8 cellular contexts compared by ENCODE assay signal in genomic region chr12:29782821-29783772, GRCh38. TPM values are rescaled to one million over a fixed set of nuclear protein-coding genes. Genes with fewer than 3 reads are reported as not detected.
A peak's percentile ranks its signal among the peaks of the same experiment; 100 is the strongest.
DNase-seq lines count a peak whose midpoint lies in the region; ATAC-seq and TF ChIP-seq lines count a peak whose summit lies in the region.

No MANE protein-coding gene starts in this region.

- H3K9me3 Mint-ChIP-seq in H9 (peaks cover 8 to 10% of the 10 kb centered on the region in 2 experiments; a peak in 4 of 5 replicates), natural killer cell (peaks cover 0 to 3% of the 10 kb centered on the region in 2 donors)

- no peak overlapping the region for H2BK5ac ChIP-seq in H9 (ENCODE audit: insufficient read length, low read length)

- H3K4me3 ChIP-seq in lung (peak overlapping the region; percentile 72), thoracic aorta (peak overlapping the region; percentile 77)

- H3T11ph ChIP-seq in H9 (ENCODE audit: low read length), result no peak overlapping the region

- H4K5ac ChIP-seq in H9 (ENCODE audit: insufficient read length, low read depth, low read length), result no peak overlapping the region

- DNase-seq in H9 (peak; percentile 72), NCI-H2196 (lab: John Stamatoyannopoulos, UW; ENCODE audit: unreplicated experiment) (peak; percentile 43), dedifferentiated amniotic fluid mesenchymal stem cell (ENCODE audit: extremely low spot score) (peak; percentile 67), lung (ENCODE audit: low spot score) (peak; percentile 30), thoracic aorta (ENCODE audit: low spot score) (no peak), natural killer cell (no peak)
- DNase-seq in stimulated activated CD4-positive, alpha-beta T cell treated with anti-CD3 and anti-CD28 coated beads, Interleukin-2, amount 100 ng/mL, for 48 hours, result no peak

- H3K23ac ChIP-seq in H9 (ENCODE audit: insufficient read length, low read depth, low read length), result no peak overlapping the region

- no peak overlapping the region for H2BK20ac ChIP-seq in H9 (ENCODE audit: low read depth, low read length, poor library complexity, severe bottlenecking)

- no peak overlapping the region for H2BK15ac ChIP-seq in H9 (ENCODE audit: low read depth, low read length)

- peaks cover 21% of the 10 kb centered on the region for H3K27me3 Mint-ChIP-seq in H9 (ENCODE audit: low read depth)
- H3K27me3 Mint-ChIP-seq in natural killer cell (ENCODE audit: low read depth in 2 of 2), result peaks cover 14 to 28% of the 10 kb centered on the region in 2 donors

- H2AFZ ChIP-seq in H9 (ENCODE audit: low read length), result no peak overlapping the region

- H3K4me2 ChIP-seq in H9 (ENCODE audit: insufficient read depth, insufficient read length, low read length), result peak overlapping the region; percentile 87

- no peak overlapping the region for H4K91ac ChIP-seq in H9 (ENCODE audit: insufficient read length, low read depth, low read length)

- H4K8ac ChIP-seq in H9 (replicated peaks; ENCODE audit: insufficient read length, low read depth, low read length), result no peak overlapping the region

- H3K4me1 Mint-ChIP-seq in H9 (peaks cover 29 to 38% of the 10 kb centered on the region in 2 experiments), natural killer cell (no peaks in the 10 kb centered on the region)

- H3K9ac ChIP-seq in ES-I3 (ENCODE audit: low read depth, low read length), result peak overlapping the region; percentile 82
- peak overlapping the region; percentile 47 for H3K9ac ChIP-seq in H9 (ENCODE audit: extremely low read depth, insufficient read length, low read length)

- H3K36me3 Mint-ChIP-seq in H9 (ENCODE audit: insufficient read depth in 1 of 3, low read depth in 3 of 3), result peaks cover 6 to 19% (median 12%) of the 10 kb centered on the region in 3 experiments
- no peaks in the 10 kb centered on the region for H3K36me3 Mint-ChIP-seq in natural killer cell

- H3K79me2 ChIP-seq in H9 (ENCODE audit: insufficient read depth, low read length), result peaks cover 5% of the 10 kb centered on the region; the same call in 1 of the 2 replicates

- no peaks in the 10 kb centered on the region for H4K20me1 ChIP-seq in H9 (ENCODE audit: control insufficient read depth, insufficient read depth, insufficient read length)

- no peak overlapping the region for H2BK12ac ChIP-seq in H9 (ENCODE audit: insufficient read length, low read depth, low read length)

- peak overlapping the region; percentile 72; the same call in 1 of the 2 replicates for H3K14ac ChIP-seq in H9 (ENCODE audit: insufficient read depth, low read length)

- H3K9me3 ChIP-seq in ES-I3 (ENCODE audit: control insufficient read depth, insufficient read depth, low read length) (0 out of 2 replicates have a peak, but pooled peaks cover 2% of the 10 kb centered on the region), H9 (ENCODE audit: control insufficient read depth, low read depth, low read length) (peaks cover 5% of the 10 kb centered on the region), lung (ENCODE audit: control insufficient read depth in 2 of 2, insufficient read depth in 1 of 2, low read length in 1 of 2) (no peaks in the 10 kb centered on the region), thoracic aorta (no peaks in the 10 kb centered on the region)

- H2BK120ac ChIP-seq in H9 (ENCODE audit: low read depth, low read length, poor library complexity, severe bottlenecking), result no peak overlapping the region

- H3K27ac Mint-ChIP-seq in H9 (no peak overlapping the region), natural killer cell (no peak overlapping the region)

- intact Hi-C loops in natural killer cell (cut with micrococcal nuclease), result no loop called here

- no peak overlapping the region for H3K18ac ChIP-seq in H9 (ENCODE audit: insufficient read length, low read depth, low read length)

- H3K36me3 ChIP-seq in ES-I3 (ENCODE audit: insufficient read depth, low read length) (no peaks in the 10 kb centered on the region), lung (ENCODE audit: control insufficient read depth in 2 of 2, insufficient read depth in 2 of 2, low read length in 2 of 2) (no peaks in the 10 kb centered on the region), thoracic aorta (no peaks in the 10 kb centered on the region)

- ATAC-seq in lung (ENCODE audit: insufficient read depth, low FRiP score) (peak; percentile 43), thoracic aorta (ENCODE audit: insufficient number of reproducible peaks, low FRiP score, low read depth) (no peak), natural killer cell (no peak)

- H3K23me2 ChIP-seq in H9 (ENCODE audit: insufficient read length, low read depth, low read length, poor library complexity, severe bottlenecking), result peaks cover 10% of the 10 kb centered on the region

- H2AK5ac ChIP-seq in H9 (ENCODE audit: insufficient read length, low read length), result no peak overlapping the region

- H3K27me3 ChIP-seq in H9 (ENCODE audit: insufficient read depth, low read length) (no peaks in the 10 kb centered on the region), lung (ENCODE audit: control insufficient read depth, insufficient read depth) (peaks cover 2% of the 10 kb centered on the region), thoracic aorta (replicated peaks; ENCODE audit: insufficient read depth) (no peaks in the 10 kb centered on the region)

- peak overlapping the region; percentile 89 to 95 for H3K4me3 Mint-ChIP-seq in H9
- H3K4me3 Mint-ChIP-seq in natural killer cell, result no peak overlapping the region

- H3K4me1 ChIP-seq in ES-I3 (ENCODE audit: insufficient read depth, low read length) (peaks cover 9% of the 10 kb centered on the region; the same call in 1 of the 2 replicates), H9 (ENCODE audit: insufficient read depth, low read length) (no peaks in the 10 kb centered on the region; the same call in 1 of the 2 replicates), lung (ENCODE audit: control insufficient read depth in 2 of 2, insufficient read depth in 2 of 2, low read length in 2 of 2) (peaks cover 0 to 16% of the 10 kb centered on the region in 2 donors), thoracic aorta (ENCODE audit: control insufficient read depth in 1 of 2, low read depth in 2 of 2) (peaks cover 5 to 28% of the 10 kb centered on the region in 2 donors)

- no CpG with 5 or more reads among the region's 82 CpGs for WGBS in H9 (ENCODE audit: extremely low coverage, insufficient read length, low lambda C conversion rate)
- WGBS in lung, 2 donors, result 1 to 2% methylated on average over 66 to 82 of the region's 82 CpGs

- no peaks in the 10 kb centered on the region for H3K79me1 ChIP-seq in H9 (ENCODE audit: insufficient read depth, low read depth, low read length, poor library complexity, severe bottlenecking)

- no peak overlapping the region for H3K56ac ChIP-seq in H9 (ENCODE audit: insufficient read length, low read depth, low read length)

- no peak overlapping the region for H3K27ac ChIP-seq in H9 (ENCODE audit: insufficient read length, low read depth, low read length)
- peak overlapping the region; percentile 22 to 74 for H3K27ac ChIP-seq in lung (ENCODE audit: low read depth in 1 of 2, low read length in 1 of 2)
- peak overlapping the region; percentile 72 to 82 for H3K27ac ChIP-seq in thoracic aorta

- H3K4ac ChIP-seq in H9 (ENCODE audit: low read depth, low read length), result no peak overlapping the region

- no peak for TF ChIP-seq CTCF in H9 (conservative IDR thresholded peaks at IDR 0.05)
- no peak for TF ChIP-seq CTCF in lung (IDR thresholded peaks at IDR 0.05; ENCODE audit: control extremely low read depth, extremely low read depth)
- TF ChIP-seq CTCF in thoracic aorta (IDR thresholded peaks at IDR 0.05), result no peak
- no peak for TF ChIP-seq CTCF in natural killer cell (IDR thresholded peaks at IDR 0.05)

RNA-seq across cellular contexts. Expression of gene TMTC1, which starts 0.6 kb away (rescaled TPM):
- total RNA-seq in H9 (2021) (16.1 TPM in 2 replicates), lung (10 to 100 TPM in 1 of 2 donors, 1 to 10 TPM in 1; 4.0 to 33.6 TPM), thoracic aorta (100 to 1,000 TPM in 1 of 2 donors, 10 to 100 TPM in 1; 76.3 to 160 TPM), natural killer cell (1 to 10 TPM in 1 of 3 donors, under 1 TPM in 2; 0.18 to 2.0 (median 0.50) TPM)
- polyA plus RNA-seq in lung, result 1 to 10 TPM; 3.0 to 8.1 TPM

Comparison
In these comparisons a context has a peak if more than half of its experiments do, and no peak if none do; other contexts are left out.
1. DNase-seq: peak in H9 (single experiment), NCI-H2196 (single experiment), dedifferentiated amniotic fluid mesenchymal stem cell (single experiment) and lung (single experiment); none in thoracic aorta (single experiment), natural killer cell (single experiment) and stimulated activated CD4-positive, alpha-beta T cell treated with anti-CD3 and anti-CD28 coated beads, Interleukin-2, amount 100 ng/mL, for 48 hours (0 of 2).